ENCODE assay signal across 21 cellular contexts in genomic region chr18:57083485-57083884, GRCh38.
A peak's percentile ranks its signal among the peaks of the same experiment; 100 is the strongest.
DNase-seq lines count a peak whose midpoint lies in the region; ATAC-seq, FAIRE-seq and TF ChIP-seq lines count a peak whose summit lies in the region.
"Had no signal": no experiment of that assay in that cellular context is flagged by ENCODE, and none has a peak within 500 bp of the region (broad histone marks: within the 10 kb centered on the region; RNA-seq: fewer than 3 reads in every experiment).

No MANE protein-coding gene starts in this region.

- no peak overlapping the region for H3K4me3 ChIP-seq in GM12865 (ENCODE audit: low read depth, low read length)
- no peak overlapping the region for H3K4me3 ChIP-seq in OCI-LY7 (ENCODE audit: low read depth, low read length, poor library complexity, severe bottlenecking)
- H3K4me3 ChIP-seq: GM23338 had no signal

- H3K9me3 Mint-ChIP-seq in activated CD8-positive, alpha-beta memory T cell treated with anti-CD3 and anti-CD28 coated beads, Interleukin-2, amount 10 ng/mL, durations not matched to agents 7 days and 5 days (ENCODE audit: low read depth): no peaks in the 10 kb centered on the region
- H3K9me3 Mint-ChIP-seq: GM23338 had no signal

- H3K79me2 ChIP-seq in OCI-LY7 (ENCODE audit: insufficient read depth, low read depth, low read length): no peaks in the 10 kb centered on the region

- no peak for TF ChIP-seq CTCF in GM12865 (IDR thresholded peaks at IDR 0.05; ENCODE audit: insufficient read depth, low read depth, low read length, missing control alignments)
- TF ChIP-seq CTCF in OCI-LY7 (conservative IDR thresholded peaks at IDR 0.05; ENCODE audit: low read length): no peak

- H3K27ac Mint-ChIP-seq in activated CD8-positive, alpha-beta memory T cell treated with anti-CD3 and anti-CD28 coated beads, Interleukin-2, amount 10 ng/mL, durations not matched to agents 7 days and 5 days: no peak overlapping the region
- H3K27ac Mint-ChIP-seq: GM23338 had no signal

- peaks cover 29% of the 10 kb centered on the region for H3K4me1 Mint-ChIP-seq in activated CD8-positive, alpha-beta memory T cell treated with anti-CD3 and anti-CD28 coated beads, Interleukin-2, amount 10 ng/mL, durations not matched to agents 7 days and 5 days

- FAIRE-seq in frontal cortex (lab: Jason Lieb, UNC): no peak

- H4K20me1 ChIP-seq in OCI-LY7 (ENCODE audit: insufficient read depth, low read length): no peaks in the 10 kb centered on the region

- no TSS peak for BruUV-seq in OCI-LY7 (replicated peaks; lab: Mats Ljungman, UMichigan)

- POLR2A ChIA-PET in OCI-LY7 (lab: Charles Lee): no interaction called here

- DNase-seq in GM12865 (ENCODE audit: low read depth) (peak; percentile 33), OCI-LY7 (ENCODE audit: low spot score) (no peak), islet precursor cell (peak; percentile 21), G401 (ENCODE audit: low spot score) (no peak), frontal cortex (ENCODE audit: low spot score in 2 of 2) (no peak)
- no peak for DNase-seq in stimulated activated CD4-positive, alpha-beta T cell treated with anti-CD3 and anti-CD28 coated beads, Interleukin-15, amount 100 ng/mL, for 24 hours
- DNase-seq in activated CD8-positive, alpha-beta memory T cell treated with anti-CD3 and anti-CD28 coated beads, Interleukin-2, amount 10 ng/mL, durations not matched to agents 7 days and 5 days: no peak
- DNase-seq: HCEC 1CT, IMR-90, NCI-H1694, NCI-H2081, NCI-H2171, NCI-H345, NCI-H524 treated with DMSO at 0.1 percent for 48 hours, PC-3, RPMI8226, SHP77, SW 1271 had no signal

- no peak overlapping the region for H2AFZ ChIP-seq in OCI-LY7 (ENCODE audit: low read length)
- H2AFZ ChIP-seq: GM23338 had no signal

- no peak overlapping the region for H3K4me3 Mint-ChIP-seq in activated CD8-positive, alpha-beta memory T cell treated with anti-CD3 and anti-CD28 coated beads, Interleukin-2, amount 10 ng/mL, durations not matched to agents 7 days and 5 days
- H3K4me3 Mint-ChIP-seq: CD14-positive monocyte, GM23338 had no signal

- ATAC-seq in GM18909 (IDR thresholded peaks at IDR 0.05; ENCODE audit: poor library complexity, unreplicated experiment): peak; percentile 21
- ATAC-seq in activated CD8-positive, alpha-beta memory T cell treated with anti-CD3 and anti-CD28 coated beads, Interleukin-2, amount 10 ng/mL, durations not matched to agents 7 days and 5 days: no peak
- ATAC-seq: GM23338, PC-3 had no signal

- H3K4me2 ChIP-seq in OCI-LY7 (ENCODE audit: low read length): peak overlapping the region; percentile 81
- H3K4me2 ChIP-seq: GM23338 had no signal

- peaks cover 4% of the 10 kb centered on the region; the same call in 1 of the 2 replicates for H3K36me3 ChIP-seq in OCI-LY7 (ENCODE audit: insufficient read depth, low read length)

- H3K36me3 Mint-ChIP-seq in activated CD8-positive, alpha-beta memory T cell treated with anti-CD3 and anti-CD28 coated beads, Interleukin-2, amount 10 ng/mL, durations not matched to agents 7 days and 5 days: peaks cover 8% of the 10 kb centered on the region
- H3K36me3 Mint-ChIP-seq: CD14-positive monocyte had no signal

- in situ Hi-C loops in G401 (cut with HindIII; ENCODE audit: low sequenced_read_pairs): no loop called here

- CTCF ChIA-PET in OCI-LY7 (lab: Charles Lee; ENCODE audit: unreplicated experiment): no interaction called here
- CTCF ChIA-PET in activated CD8-positive, alpha-beta memory T cell treated with anti-CD3 and anti-CD28 coated beads, Interleukin-2, amount 10 ng/mL, durations not matched to agents 7 days and 5 days (lab: Charles Lee): no interaction called here

- H3K27ac ChIP-seq in OCI-LY7 (ENCODE audit: low read depth, low read length, poor library complexity, severe bottlenecking): no peak overlapping the region

- peaks cover 63% of the 10 kb centered on the region for H3K4me1 ChIP-seq in OCI-LY7 (ENCODE audit: insufficient read depth, low read length, poor library complexity, severe bottlenecking)

- H3K9me3 ChIP-seq in OCI-LY7 (ENCODE audit: low read length): peaks cover 8% of the 10 kb centered on the region; the same call in 1 of the 2 replicates

- H3K27me3 Mint-ChIP-seq in activated CD8-positive, alpha-beta memory T cell treated with anti-CD3 and anti-CD28 coated beads, Interleukin-2, amount 10 ng/mL, durations not matched to agents 7 days and 5 days: peaks cover 46% of the 10 kb centered on the region

- no peaks in the 10 kb centered on the region for H3K9me2 ChIP-seq in OCI-LY7 (ENCODE audit: insufficient read depth, low read length)

- intact Hi-C loops in OCI-LY7 (cut with micrococcal nuclease; ENCODE audit: unreplicated experiment): loop anchor here (10.0 kb wide), 1 partner anchor 341 kb away; no protein-coding TSS in a partner anchor

Comparison
In these comparisons a context has a peak if more than half of its experiments do, and no peak if none do; other contexts are left out.
1. DNase-seq: peak in GM12865 (single experiment) and islet precursor cell (single experiment); none in OCI-LY7 (single experiment), stimulated activated CD4-positive, alpha-beta T cell treated with anti-CD3 and anti-CD28 coated beads, Interleukin-15, amount 100 ng/mL, for 24 hours (single experiment), activated CD8-positive, alpha-beta memory T cell treated with anti-CD3 and anti-CD28 coated beads, Interleukin-2, amount 10 ng/mL, durations not matched to agents 7 days and 5 days (single experiment), G401 (single experiment) and frontal cortex (0 of 2).